Comparison of ENCODE assay signal across 10 cellular contexts in the genomic region with DNA sequence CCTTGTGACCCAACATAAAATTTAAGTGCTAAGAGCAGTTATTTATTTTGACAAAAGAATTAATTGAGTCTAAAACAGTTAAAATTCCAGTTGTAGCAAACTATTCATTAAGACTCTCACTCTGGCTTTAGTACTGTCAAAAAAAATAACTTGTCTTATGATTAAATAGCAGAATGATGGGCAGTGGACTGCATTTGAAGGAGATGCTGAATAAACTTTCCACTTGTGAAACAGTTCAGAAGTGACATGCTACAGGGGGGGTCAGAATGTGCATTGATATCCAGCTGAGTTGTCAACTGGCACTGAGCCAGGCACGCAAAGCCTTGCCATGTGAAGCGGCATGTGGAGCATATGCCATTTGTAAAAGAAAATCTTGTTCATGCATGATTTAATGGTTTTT.
DNase-seq lines count a peak whose midpoint lies in the region; ATAC-seq and TF ChIP-seq lines count a peak whose summit lies in the region.
"Had no signal": no experiment of that assay in that cellular context is flagged by ENCODE, and none has a peak within 500 bp of the region (broad histone marks: within the 10 kb centered on the region; RNA-seq: fewer than 3 reads in every experiment).

No MANE protein-coding gene starts in this region.

- TF ChIP-seq CTCF in AG04449 (IDR thresholded peaks at IDR 0.05; ENCODE audit: insufficient read depth, low read length, missing control alignments) (no peak), RWPE1 (conservative IDR thresholded peaks at IDR 0.05; ENCODE audit: low read depth) (no peak), lower lobe of right lung (IDR thresholded peaks at IDR 0.05) (no peak), GM10266 (IDR thresholded peaks at IDR 0.05; ENCODE audit: control insufficient read depth, insufficient read depth, low read depth, missing control alignments) (no peak)

- H3K4me3 ChIP-seq in AG04449 (ENCODE audit: low read depth, low read length) = no peak overlapping the region
- H3K4me3 ChIP-seq in lower lobe of right lung = no peak overlapping the region

- H3K27me3 ChIP-seq in lower lobe of right lung (ENCODE audit: low read depth) = no peaks in the 10 kb centered on the region
- H3K27me3 ChIP-seq: neutrophil had no signal

- H3K27ac ChIP-seq in RWPE1 (no peak overlapping the region), lower lobe of right lung (no peak overlapping the region)
- H3K27ac ChIP-seq: neutrophil had no signal

- H3K4me1 ChIP-seq in lower lobe of right lung = peaks cover 6% of the 10 kb centered on the region

- H3K9me3 ChIP-seq in lower lobe of right lung = no peaks in the 10 kb centered on the region
- H3K9me3 ChIP-seq: neutrophil had no signal

- intact Hi-C loops in lower lobe of right lung (cut with DNase I) = no loop called here

- peaks cover 44% of the 10 kb centered on the region for H3K36me3 ChIP-seq in lower lobe of right lung

- DNase-seq in AG04449 (ENCODE audit: low read depth, low spot score) = peak; percentile 51
- peak; percentile 58 for DNase-seq in HT1080 (ENCODE audit: low read depth)
- DNase-seq in RWPE1 (ENCODE audit: low spot score) = peak; percentile 63
- DNase-seq in foreskin melanocyte = peak; percentile 58
- DNase-seq in lower lobe of right lung = no peak
- no peak for DNase-seq in GM10266 (ENCODE audit: extremely low spot score)
- DNase-seq in T-helper 2 cell = no peak
- DNase-seq in epidermal melanocyte (ENCODE audit: insufficient read length, low spot score) = no peak
- DNase-seq: activated CD4-positive, alpha-beta T cell treated with anti-CD3 and anti-CD28 coated beads, Interleukin-2, amount 50 U/mL, for 48 hours had no signal

- ATAC-seq in lower lobe of right lung = no peak

- POLR2A ChIA-PET in AG04449 (lab: Yijun Ruan, JAX) (no interaction called here), RWPE1 (lab: Yijun Ruan, JAX; ENCODE audit: low non-redundant PET) (no interaction called here)

- CTCF ChIA-PET in AG04449 (lab: Yijun Ruan, JAX) (interaction anchor here (0.8 kb wide), 1 partner anchor 184 kb away, joined by 5 read pairs; no protein-coding TSS in a partner anchor), RWPE1 (lab: Yijun Ruan, JAX) (interaction anchor here (0.5 to 0.6 kb wide), 2 partner anchors 28 to 146 kb away, joined by 3 to 4 read pairs; no protein-coding TSS in a partner anchor)

Comparison
In these comparisons a context has a peak if more than half of its experiments do, and no peak if none do; other contexts are left out.
1. DNase-seq: peak in AG04449 (single experiment), HT1080 (single experiment), RWPE1 (single experiment) and foreskin melanocyte (single experiment); none in lower lobe of right lung (single experiment), GM10266 (single experiment), T-helper 2 cell (0 of 5) and epidermal melanocyte (single experiment).